Comparison of ENCODE assay signal across 1 cellular context in genomic region chr6:14743465-14744211, GRCh38.
A peak's percentile ranks its signal among the peaks of the same experiment; 100 is the strongest.
TF ChIP-seq lines count a peak whose summit lies in the region.

No MANE protein-coding gene starts in this region.

TF ChIP-seq in K562, 482 proteins besides CTCF, POLR2A, EP300 and RAD21 (continued from another document and continues in another):
- TF ChIP-seq BCLAF1 (IDR thresholded peaks at IDR 0.05; ENCODE audit: borderline replicate concordance in 1 of 2, control insufficient read depth in 1 of 2, low read depth in 2 of 2, low read length in 1 of 2) (no peak), SRSF9 (IDR thresholded peaks at IDR 0.05; ENCODE audit: borderline replicate concordance, low read depth, low read length) (no peak), PHB2 (IDR thresholded peaks at IDR 0.05; ENCODE audit: low read depth) (no peak), NCOA1 (IDR thresholded peaks at IDR 0.05; ENCODE audit: low read depth) (no peak), DIDO1 (tag; IDR thresholded peaks at IDR 0.05; ENCODE audit: low read depth) (no peak), ZNF316 (IDR thresholded peaks at IDR 0.05) (no peak), L3MBTL2 (IDR thresholded peaks at IDR 0.05) (peak; percentile 93), RCOR1 (IDR thresholded peaks at IDR 0.05; ENCODE audit: borderline replicate concordance in 1 of 2, low read depth in 2 of 2, low read length in 2 of 2) (peak in 1 of 2 experiments; percentile 48; a peak in 1 of 4 replicates), ZBTB8A (IDR thresholded peaks at IDR 0.05; ENCODE audit: partially characterized antibody) (no peak), MXI1 (IDR thresholded peaks at IDR 0.05; ENCODE audit: low read depth, low read length) (no peak), ZNF644 (tag; IDR thresholded peaks at IDR 0.05; ENCODE audit: low read depth) (peak; percentile 23; the same call in 1 of the 2 replicates), KLF1 (tag; IDR thresholded peaks at IDR 0.05) (no peak), DNMT1 (IDR thresholded peaks at IDR 0.05) (no peak), ETV6 (IDR thresholded peaks at IDR 0.05; ENCODE audit: borderline replicate concordance in 1 of 2, low read depth in 2 of 2, low read length in 1 of 2) (no peak), ETV6 (CRISPR knock-in tag; IDR thresholded peaks at IDR 0.05; ENCODE audit: borderline replicate concordance) (no peak), JUND (IDR thresholded peaks at IDR 0.05; ENCODE audit: borderline replicate concordance, low read depth, low read length) (peak; percentile 100), JUND (tag; IDR thresholded peaks at IDR 0.05; ENCODE audit: borderline replicate concordance, low read depth, low read length) (peak; percentile 99), MED1 (CRISPR knock-in tag; IDR thresholded peaks at IDR 0.05; ENCODE audit: borderline replicate concordance) (no peak), PRPF4 (IDR thresholded peaks at IDR 0.05; ENCODE audit: insufficient read depth, low read depth, low read length, poor library complexity, severe bottlenecking) (no peak), MIER1 (IDR thresholded peaks at IDR 0.05; ENCODE audit: low read depth) (no peak), SREBF1 (IDR thresholded peaks at IDR 0.05; ENCODE audit: borderline replicate concordance, low read depth, low read length) (no peak), CCNT2 (IDR thresholded peaks at IDR 0.05; ENCODE audit: borderline replicate concordance, extremely low read depth, insufficient read length, low read depth, low read length) (no peak), SETDB1 (IDR thresholded peaks at IDR 0.05; ENCODE audit: low read length) (no peak), MITF (IDR thresholded peaks at IDR 0.05) (no peak), FOXA1 (IDR thresholded peaks at IDR 0.05; ENCODE audit: borderline replicate concordance) (no peak), ZFP36 (IDR thresholded peaks at IDR 0.05; ENCODE audit: low read depth, low read length, partially characterized antibody) (no peak), ARID1B (IDR thresholded peaks at IDR 0.05) (peak; percentile 88), ZNF431 (CRISPR knock-in tag; IDR thresholded peaks at IDR 0.05) (no peak), CGGBP1 (CRISPR knock-in tag; IDR thresholded peaks at IDR 0.05) (no peak), ZKSCAN8 (CRISPR knock-in tag; IDR thresholded peaks at IDR 0.05) (0 out of 2 replicates have a peak, but pooled peaks have one; percentile 49), TCF15 (CRISPR knock-in tag; IDR thresholded peaks at IDR 0.05) (no peak), NUFIP1 (IDR thresholded peaks at IDR 0.05; ENCODE audit: partially characterized antibody) (no peak), LEF1 (IDR thresholded peaks at IDR 0.05) (peak; percentile 69; the same call in 1 of the 2 replicates), PHF21A (IDR thresholded peaks at IDR 0.05; ENCODE audit: borderline replicate concordance, low read depth) (no peak), TRIM28 (IDR thresholded peaks at IDR 0.05) (no peak), ZNF77 (CRISPR knock-in tag; IDR thresholded peaks at IDR 0.05) (no peak), ELK3 (CRISPR knock-in tag; IDR thresholded peaks at IDR 0.05) (no peak), ZNF518B (CRISPR knock-in tag; IDR thresholded peaks at IDR 0.05) (no peak), SMAD2 (IDR thresholded peaks at IDR 0.05; ENCODE audit: low read depth, low read length) (no peak), ZFP1 (CRISPR knock-in tag; IDR thresholded peaks at IDR 0.05) (no peak), ZBTB34 (CRISPR knock-in tag; IDR thresholded peaks at IDR 0.05) (no peak), ZFX (CRISPR knock-in tag; IDR thresholded peaks at IDR 0.05) (peak; percentile 29; the same call in 1 of the 2 replicates), LCOR (CRISPR knock-in tag; IDR thresholded peaks at IDR 0.05) (no peak), ZC3H8 (IDR thresholded peaks at IDR 0.05) (no peak), BRF1 (IDR thresholded peaks at IDR 0.05; ENCODE audit: borderline replicate concordance, extremely low read depth, insufficient read length) (no peak), ATF2 (CRISPR knock-in tag; IDR thresholded peaks at IDR 0.05) (no peak), HNRNPL (IDR thresholded peaks at IDR 0.05; ENCODE audit: low read depth, low read length) (no peak), CEBPB (tag; IDR thresholded peaks at IDR 0.05) (peak; percentile 71), ZNF766 (CRISPR knock-in tag; conservative IDR thresholded peaks at IDR 0.05) (peak; percentile 49; the same call in 1 of the 2 replicates), NFIX (CRISPR knock-in tag; IDR thresholded peaks at IDR 0.05; ENCODE audit: low read depth) (no peak)
- TF ChIP-seq, protein P1, sequence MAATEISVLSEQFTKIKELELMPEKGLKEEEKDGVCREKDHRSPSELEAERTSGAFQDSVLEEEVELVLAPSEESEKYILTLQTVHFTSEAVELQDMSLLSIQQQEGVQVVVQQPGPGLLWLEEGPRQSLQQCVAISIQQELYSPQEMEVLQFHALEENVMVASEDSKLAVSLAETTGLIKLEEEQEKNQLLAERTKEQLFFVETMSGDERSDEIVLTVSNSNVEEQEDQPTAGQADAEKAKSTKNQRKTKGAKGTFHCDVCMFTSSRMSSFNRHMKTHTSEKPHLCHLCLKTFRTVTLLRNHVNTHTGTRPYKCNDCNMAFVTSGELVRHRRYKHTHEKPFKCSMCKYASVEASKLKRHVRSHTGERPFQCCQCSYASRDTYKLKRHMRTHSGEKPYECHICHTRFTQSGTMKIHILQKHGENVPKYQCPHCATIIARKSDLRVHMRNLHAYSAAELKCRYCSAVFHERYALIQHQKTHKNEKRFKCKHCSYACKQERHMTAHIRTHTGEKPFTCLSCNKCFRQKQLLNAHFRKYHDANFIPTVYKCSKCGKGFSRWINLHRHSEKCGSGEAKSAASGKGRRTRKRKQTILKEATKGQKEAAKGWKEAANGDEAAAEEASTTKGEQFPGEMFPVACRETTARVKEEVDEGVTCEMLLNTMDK (IDR thresholded peaks at IDR 0.05; ENCODE audit: borderline replicate concordance, insufficient read depth, low read depth, low read length, poor library complexity, severe bottlenecking) = no peak
- TF ChIP-seq, protein P2, sequence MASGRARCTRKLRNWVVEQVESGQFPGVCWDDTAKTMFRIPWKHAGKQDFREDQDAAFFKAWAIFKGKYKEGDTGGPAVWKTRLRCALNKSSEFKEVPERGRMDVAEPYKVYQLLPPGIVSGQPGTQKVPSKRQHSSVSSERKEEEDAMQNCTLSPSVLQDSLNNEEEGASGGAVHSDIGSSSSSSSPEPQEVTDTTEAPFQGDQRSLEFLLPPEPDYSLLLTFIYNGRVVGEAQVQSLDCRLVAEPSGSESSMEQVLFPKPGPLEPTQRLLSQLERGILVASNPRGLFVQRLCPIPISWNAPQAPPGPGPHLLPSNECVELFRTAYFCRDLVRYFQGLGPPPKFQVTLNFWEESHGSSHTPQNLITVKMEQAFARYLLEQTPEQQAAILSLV (tag; IDR thresholded peaks at IDR 0.05) = no peak
- TF ChIP-seq, protein P3, sequence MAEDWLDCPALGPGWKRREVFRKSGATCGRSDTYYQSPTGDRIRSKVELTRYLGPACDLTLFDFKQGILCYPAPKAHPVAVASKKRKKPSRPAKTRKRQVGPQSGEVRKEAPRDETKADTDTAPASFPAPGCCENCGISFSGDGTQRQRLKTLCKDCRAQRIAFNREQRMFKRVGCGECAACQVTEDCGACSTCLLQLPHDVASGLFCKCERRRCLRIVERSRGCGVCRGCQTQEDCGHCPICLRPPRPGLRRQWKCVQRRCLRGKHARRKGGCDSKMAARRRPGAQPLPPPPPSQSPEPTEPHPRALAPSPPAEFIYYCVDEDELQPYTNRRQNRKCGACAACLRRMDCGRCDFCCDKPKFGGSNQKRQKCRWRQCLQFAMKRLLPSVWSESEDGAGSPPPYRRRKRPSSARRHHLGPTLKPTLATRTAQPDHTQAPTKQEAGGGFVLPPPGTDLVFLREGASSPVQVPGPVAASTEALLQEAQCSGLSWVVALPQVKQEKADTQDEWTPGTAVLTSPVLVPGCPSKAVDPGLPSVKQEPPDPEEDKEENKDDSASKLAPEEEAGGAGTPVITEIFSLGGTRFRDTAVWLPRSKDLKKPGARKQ (CRISPR knock-in tag; IDR thresholded peaks at IDR 0.05) = no peak
